Comparison of ENCODE assay signal across 24 cellular contexts in genomic region chr10:58894929-58895328, GRCh38.
DNase-seq lines count a peak whose midpoint lies in the region; ATAC-seq, FAIRE-seq and TF ChIP-seq lines count a peak whose summit lies in the region.
"Had no signal": no experiment of that assay in that cellular context is flagged by ENCODE, and none has a peak within 500 bp of the region (broad histone marks: within the 10 kb centered on the region; RNA-seq: fewer than 3 reads in every experiment).

No MANE protein-coding gene starts in this region.

- in situ Hi-C loops in KBM-7 (cut with MboI; ENCODE audit: low pct_unique_long_range_greater_than_20kb, low sequenced_read_pairs) = no loop called here
- in situ Hi-C loops in HepG2 (cut with HindIII; ENCODE audit: extremely low pct_ligation_motif_present, low pct_unique_long_range_greater_than_20kb) = no loop called here

- DNase-seq in A549 (ENCODE audit: low read depth in 1 of 2, low spot score in 1 of 2) = peak in 1 of 2 experiments; percentile 22
- peak; percentile 2 for DNase-seq in KBM-7
- peak; percentile 8 for DNase-seq in fibroblast of pulmonary artery (ENCODE audit: low read depth)
- peak; percentile 61 for DNase-seq in HepG2 (ENCODE audit: low spot score)
- DNase-seq in dermis blood vessel endothelial cell = no peak
- no peak for DNase-seq in stimulated activated naive CD8-positive, alpha-beta T cell treated with anti-CD3 and anti-CD28 coated beads, Interleukin-15, amount 100 ng/mL, for 72 hours
- DNase-seq in trophoblast cell = no peak
- DNase-seq: activated CD4-positive, alpha-beta T cell treated with anti-CD3 and anti-CD28 coated beads, Interleukin-2, amount 10 ng/mL, durations not matched to agents 24 days and 14 days; head of caudate nucleus; NCI-H1930; NK-92 treated with Interleukin-12 subunit alpha and Interleukin-12 subunit beta, amount 100 ng/mL, for 24 hours; RPMI8226; spleen; substantia nigra; SW 1271 had no signal

- H3K27ac Mint-ChIP-seq in stimulated activated naive CD8-positive, alpha-beta T cell treated with anti-CD3 and anti-CD28 coated beads, Interleukin-15, amount 100 ng/mL, for 72 hours = no peak overlapping the region
- H3K27ac Mint-ChIP-seq: activated CD4-positive, alpha-beta T cell treated with anti-CD3 and anti-CD28 coated beads, Interleukin-2, amount 10 ng/mL, durations not matched to agents 24 days and 14 days; progenitor cell of endocrine pancreas had no signal

- H3K4me3 ChIP-seq in A549 (no peak overlapping the region), fibroblast of pulmonary artery (replicated peaks; ENCODE audit: low read depth, low read length) (no peak overlapping the region), HepG2 (replicated peaks in 1 of 3; ENCODE audit: insufficient read depth in 1 of 3, low read depth in 2 of 3, low read length in 3 of 3) (no peak overlapping the region), trophoblast cell (ENCODE audit: low read depth, low read length) (no peak overlapping the region)
- H3K4me3 ChIP-seq: esophagus muscularis mucosa, K562, spleen had no signal

- no peak for TF ChIP-seq EP300 in A549 (IDR thresholded peaks at IDR 0.05)
- TF ChIP-seq EP300 in HepG2 (IDR thresholded peaks at IDR 0.05; ENCODE audit: low read depth in 2 of 2, low read length in 2 of 2) = no peak
- TF ChIP-seq EP300 in HepG2 (CRISPR knock-in tag; IDR thresholded peaks at IDR 0.05; ENCODE audit: borderline replicate concordance) = no peak

- H3K9me3 ChIP-seq in A549 (no peaks in the 10 kb centered on the region), HepG2 (ENCODE audit: low read length) (no peaks in the 10 kb centered on the region), trophoblast cell (ENCODE audit: insufficient read depth, low read depth, low read length) (no peaks in the 10 kb centered on the region)
- H3K9me3 ChIP-seq: esophagus muscularis mucosa had no signal

- TF ChIP-seq POLR2A in A549 (IDR thresholded peaks at IDR 0.05; ENCODE audit: low read length) (no peak), HepG2 (IDR thresholded peaks at IDR 0.05; ENCODE audit: insufficient read depth in 1 of 2, low read depth in 2 of 2, low read length in 2 of 2) (no peak)

- CTCF ChIA-PET in A549 (lab: Yijun Ruan, JAX) (interaction anchor here (1.0 kb wide), 2 partner anchors 11 to 60 kb away, joined by 3 read pairs; no protein-coding TSS in a partner anchor), HepG2 (lab: Yijun Ruan, JAX; ENCODE audit: low intra/inter-chr PET ratio, low total read pairs) (no interaction called here)

- no peaks in the 10 kb centered on the region for H3K4me1 Mint-ChIP-seq in stimulated activated naive CD8-positive, alpha-beta T cell treated with anti-CD3 and anti-CD28 coated beads, Interleukin-15, amount 100 ng/mL, for 72 hours
- H3K4me1 Mint-ChIP-seq: activated CD4-positive, alpha-beta T cell treated with anti-CD3 and anti-CD28 coated beads, Interleukin-2, amount 10 ng/mL, durations not matched to agents 24 days and 14 days had no signal

- FAIRE-seq in A549 (lab: Jason Lieb, UNC) (no peak), HepG2 (lab: Jason Lieb, UNC) (peak; percentile 42)
- FAIRE-seq: bronchial epithelial cell, G401.6, islet of Langerhans, K562, TTC549 had no signal

- TF ChIP-seq CTCF in A549 (IDR thresholded peaks at IDR 0.05) (0 out of 3 replicates have a peak, but pooled peaks have one; percentile 5), fibroblast of pulmonary artery (IDR thresholded peaks at IDR 0.05; ENCODE audit: low read length, missing control alignments) (no peak), HepG2 (CRISPR knock-in tag; IDR thresholded peaks at IDR 0.05) (peak; percentile 68)

- H2AK5ac ChIP-seq in trophoblast cell (ENCODE audit: low read length) = no peak overlapping the region

- no peak overlapping the region for H4K91ac ChIP-seq in trophoblast cell (ENCODE audit: low read depth, low read length)

- H3K14ac ChIP-seq in trophoblast cell (ENCODE audit: low read length) = no peak overlapping the region

- 88% methylated on average over 2 of the region's 2 CpGs for WGBS in A549 (ENCODE audit: missing lambda C conversion rate)
- WGBS in HepG2 (ENCODE audit: low lambda C conversion rate) = 1% methylated on average over 2 of the region's 2 CpGs
- WGBS in trophoblast cell (ENCODE audit: extremely low coverage, insufficient coverage, insufficient read length) = no CpG with 5 or more reads among the region's 2 CpGs

- no peak overlapping the region for H3K23ac ChIP-seq in trophoblast cell (ENCODE audit: low read length)

- H3K4me1 ChIP-seq in A549 (0 out of 3 replicates have a peak, but pooled peaks cover 12% of the 10 kb centered on the region), HepG2 (ENCODE audit: insufficient read depth, low read length) (peaks cover 25% of the 10 kb centered on the region), trophoblast cell (ENCODE audit: control insufficient read depth in 1 of 2, insufficient read depth in 2 of 2, low read length in 2 of 2) (no peaks in the 10 kb centered on the region)
- H3K4me1 ChIP-seq: spleen had no signal

- H3K9ac ChIP-seq in HepG2 (ENCODE audit: insufficient read depth, low read depth, low read length) (no peak overlapping the region), trophoblast cell (ENCODE audit: low read length) (no peak overlapping the region)

- H3K4me3 Mint-ChIP-seq in stimulated activated naive CD8-positive, alpha-beta T cell treated with anti-CD3 and anti-CD28 coated beads, Interleukin-15, amount 100 ng/mL, for 72 hours = no peak overlapping the region
- H3K4me3 Mint-ChIP-seq: activated CD4-positive, alpha-beta T cell treated with anti-CD3 and anti-CD28 coated beads, Interleukin-2, amount 10 ng/mL, durations not matched to agents 24 days and 14 days had no signal

- H3K27ac ChIP-seq in A549 = no peak overlapping the region
- H3K27ac ChIP-seq in HepG2 (ENCODE audit: extremely low read length, insufficient read depth, low read length) = no peak overlapping the region
- no peak overlapping the region for H3K27ac ChIP-seq in trophoblast cell (ENCODE audit: low read depth, low read length)
- H3K27ac ChIP-seq: C4-2B, esophagus muscularis mucosa had no signal

- H3K27me3 Mint-ChIP-seq in stimulated activated naive CD8-positive, alpha-beta T cell treated with anti-CD3 and anti-CD28 coated beads, Interleukin-15, amount 100 ng/mL, for 72 hours = peaks cover 17% of the 10 kb centered on the region
- H3K27me3 Mint-ChIP-seq: activated CD4-positive, alpha-beta T cell treated with anti-CD3 and anti-CD28 coated beads, Interleukin-2, amount 10 ng/mL, durations not matched to agents 24 days and 14 days; progenitor cell of endocrine pancreas had no signal

- no peak overlapping the region for H4K12ac ChIP-seq in trophoblast cell (ENCODE audit: low read depth, low read length)

- no TSS peak for BruUV-seq in HepG2 (replicated peaks; lab: Mats Ljungman, UMichigan)

- H3K9me3 Mint-ChIP-seq in stimulated activated naive CD8-positive, alpha-beta T cell treated with anti-CD3 and anti-CD28 coated beads, Interleukin-15, amount 100 ng/mL, for 72 hours = peaks cover 0 to 4% of the 10 kb centered on the region in 2 donors
- H3K9me3 Mint-ChIP-seq: activated CD4-positive, alpha-beta T cell treated with anti-CD3 and anti-CD28 coated beads, Interleukin-2, amount 10 ng/mL, durations not matched to agents 24 days and 14 days had no signal

- H2AFZ ChIP-seq in HepG2 (ENCODE audit: low read length) = no peak overlapping the region
- no peak overlapping the region for H2AFZ ChIP-seq in trophoblast cell (ENCODE audit: insufficient read depth, low read length, poor library complexity)

- POLR2A ChIA-PET in A549 (lab: Yijun Ruan, JAX) = no interaction called here
- POLR2A ChIA-PET in HepG2 (lab: Yijun Ruan, JAX) = no interaction called here

- peak in 1 of 2 experiments; percentile 18; a peak in 1 of 5 replicates for TF ChIP-seq RAD21 in A549 (conservative IDR thresholded peaks at IDR 0.05 in 1 of 2, IDR thresholded peaks at IDR 0.05 in 1 of 2)
- TF ChIP-seq RAD21 in HepG2 (CRISPR knock-in tag; IDR thresholded peaks at IDR 0.05) = peak; percentile 39; the same call in 1 of the 2 replicates

- no peak overlapping the region for H2BK5ac ChIP-seq in trophoblast cell (ENCODE audit: low read depth, low read length, poor library complexity)

- intact Hi-C loops in HepG2 (cut with micrococcal nuclease; ENCODE audit: unreplicated experiment) = loop anchor here (1.0 to 10.0 kb wide), 4 partner anchors 287 to 727 kb away; no protein-coding TSS in a partner anchor

- H3K79me1 ChIP-seq in trophoblast cell (ENCODE audit: low read length) = no peaks in the 10 kb centered on the region

- no peak overlapping the region for H2BK12ac ChIP-seq in trophoblast cell (ENCODE audit: low read length)

- ATAC-seq in A549 (peak in 1 of 2 experiments; percentile 57; a peak in 3 of 6 replicates), HepG2 (peak; percentile 94), HG03025 (IDR thresholded peaks at IDR 0.05; ENCODE audit: low FRiP score, unreplicated experiment) (no peak)
- ATAC-seq in stimulated activated naive CD8-positive, alpha-beta T cell treated with anti-CD3 and anti-CD28 coated beads, Interleukin-15, amount 100 ng/mL, for 72 hours = no peak
- ATAC-seq: K562 had no signal

- H4K20me1 ChIP-seq in HepG2 (ENCODE audit: insufficient read depth, low read length) = no peaks in the 10 kb centered on the region

- H3K79me2 ChIP-seq in HepG2 (ENCODE audit: insufficient read depth, low read length) (no peaks in the 10 kb centered on the region), trophoblast cell (ENCODE audit: control insufficient read depth, insufficient read depth, low read length, poor library complexity) (no peaks in the 10 kb centered on the region)

- H3K4me2 ChIP-seq in A549 (no peak overlapping the region), HepG2 (ENCODE audit: low read depth, low read length) (peak overlapping the region; percentile 62), trophoblast cell (ENCODE audit: low read length) (no peak overlapping the region)

- H2BK120ac ChIP-seq in trophoblast cell (ENCODE audit: insufficient read depth, low read length, poor library complexity) = no peak overlapping the region

- H3K27me3 ChIP-seq in HepG2 (ENCODE audit: control insufficient read depth in 1 of 2, insufficient read depth in 2 of 2, low read length in 2 of 2) = no peaks in the 10 kb centered on the region
- no peaks in the 10 kb centered on the region for H3K27me3 ChIP-seq in trophoblast cell (ENCODE audit: insufficient read depth, low read length)
- H3K27me3 ChIP-seq: esophagus muscularis mucosa, spleen had no signal

- H3K4ac ChIP-seq in trophoblast cell (ENCODE audit: low read depth, low read length) = no peak overlapping the region

- no peak overlapping the region for H4K8ac ChIP-seq in trophoblast cell (ENCODE audit: low read depth, low read length)

- no peak overlapping the region for H3K18ac ChIP-seq in trophoblast cell (ENCODE audit: low read length)

- H3K36me3 ChIP-seq in HepG2 (replicated peaks in 1 of 2; ENCODE audit: control insufficient read depth in 1 of 2, insufficient read depth in 2 of 2, low read length in 2 of 2) = no peaks in the 10 kb centered on the region
- H3K36me3 ChIP-seq in trophoblast cell (ENCODE audit: control insufficient read depth in 1 of 2, insufficient read depth in 2 of 2, low read length in 2 of 2) = no peaks in the 10 kb centered on the region
- H3K36me3 ChIP-seq: esophagus muscularis mucosa, spleen had no signal

TF ChIP-seq in HepG2, 621 proteins besides CTCF, POLR2A, EP300 and RAD21 (continues in another document):
- TF ChIP-seq ZMYM4 (CRISPR knock-in tag; IDR thresholded peaks at IDR 0.05) = peak; percentile 34; the same call in 1 of the 2 replicates
- peak; percentile 48; the same call in 1 of the 2 replicates for TF ChIP-seq SMC3 (IDR thresholded peaks at IDR 0.05; ENCODE audit: low read length)
- TF ChIP-seq STAG1 (CRISPR knock-in tag; IDR thresholded peaks at IDR 0.05) = peak; percentile 86

Comparison
In these comparisons a context has a peak if more than half of its experiments do, and no peak if none do; other contexts are left out.
1. DNase-seq: peak in KBM-7 (single experiment), fibroblast of pulmonary artery (single experiment) and HepG2 (single experiment); none in dermis blood vessel endothelial cell (single experiment), stimulated activated naive CD8-positive, alpha-beta T cell treated with anti-CD3 and anti-CD28 coated beads, Interleukin-15, amount 100 ng/mL, for 72 hours (0 of 2) and trophoblast cell (0 of 2).
2. Of the 38 proteins assayed by ChIP-seq in both HepG2 and A549: peak only in HepG2: SMC3; only in A549: none; in both: CTCF; in neither: 35; mixed calls (peak in some experiments, not most) for 1.